ENCODE assay signal across 20 cellular contexts in the genomic region with DNA sequence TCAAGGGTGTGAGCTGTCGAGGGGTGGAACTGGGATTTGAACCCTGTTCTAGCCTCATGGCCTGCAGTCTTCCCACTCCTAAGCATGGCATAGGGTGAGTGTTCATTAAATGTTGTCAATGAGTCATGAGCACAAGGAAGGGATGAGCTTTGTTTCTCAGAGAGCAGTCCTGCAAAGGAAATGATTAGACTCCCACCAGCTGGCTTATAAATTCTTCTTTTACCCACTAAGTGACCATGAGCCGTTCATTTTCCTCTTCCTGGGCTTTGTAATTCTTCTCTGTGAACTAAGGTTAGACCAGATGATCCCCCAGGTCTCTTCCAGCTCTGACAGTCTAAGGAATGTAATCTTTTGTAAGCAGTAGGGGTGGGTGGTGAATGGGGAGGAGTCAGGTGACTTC. TPM values are rescaled to one million over a fixed set of nuclear protein-coding genes. Genes with fewer than 3 reads are reported as not detected.
DNase-seq lines count a peak whose midpoint lies in the region; ATAC-seq and TF ChIP-seq lines count a peak whose summit lies in the region.
"Had no signal": no experiment of that assay in that cellular context is flagged by ENCODE, and none has a peak within 500 bp of the region (broad histone marks: within the 10 kb centered on the region; RNA-seq: fewer than 3 reads in every experiment).

No MANE protein-coding gene starts in this region.

- peaks cover under 1% of the 10 kb centered on the region for H3K9me3 ChIP-seq in mesenchymal stem cell (ENCODE audit: control insufficient read depth, low read length)
- H3K9me3 ChIP-seq: colonic mucosa, right lobe of liver, vagina had no signal

- no peak overlapping the region for H2BK12ac ChIP-seq in mesenchymal stem cell (ENCODE audit: low read length in 2 of 2)

- peaks cover 0 to 85% of the 10 kb centered on the region in 2 experiments for H3K27me3 ChIP-seq in mesenchymal stem cell (ENCODE audit: control insufficient read depth in 1 of 2, insufficient read depth in 1 of 2, low read length in 2 of 2)
- H3K27me3 ChIP-seq: colonic mucosa, right lobe of liver, vagina had no signal

- H4K91ac ChIP-seq in mesenchymal stem cell (ENCODE audit: low read length): no peak overlapping the region

- H3K4me1 Mint-ChIP-seq in chondrocyte (ENCODE audit: low read depth): peaks cover 35% of the 10 kb centered on the region

- no peak overlapping the region for H3K18ac ChIP-seq in mesenchymal stem cell (ENCODE audit: low read depth in 1 of 2, low read length in 2 of 2)

- H3K14ac ChIP-seq in mesenchymal stem cell (ENCODE audit: low read length in 2 of 2): no peak overlapping the region

- no peak overlapping the region for H2BK15ac ChIP-seq in mesenchymal stem cell (ENCODE audit: low read depth, poor library complexity, severe bottlenecking)

- H3K9ac ChIP-seq in mesenchymal stem cell (ENCODE audit: low read length): peak overlapping the region; percentile 28

- H3K9me3 Mint-ChIP-seq in chondrocyte (ENCODE audit: low read depth): peaks cover 3% of the 10 kb centered on the region

- no peak overlapping the region for H3K4me3 ChIP-seq in mesenchymal stem cell (ENCODE audit: insufficient read depth in 1 of 2, low read depth in 1 of 2, low read length in 2 of 2)
- H3K4me3 ChIP-seq: colonic mucosa, right lobe of liver, vagina had no signal

- H3K27me3 Mint-ChIP-seq in chondrocyte (ENCODE audit: low read depth): no peaks in the 10 kb centered on the region

- no peak overlapping the region for H4K8ac ChIP-seq in mesenchymal stem cell (ENCODE audit: low read length)

- DNase-seq in AG20443 (ENCODE audit: low spot score) (peak; percentile 44), HT1080 (ENCODE audit: low read depth) (peak; percentile 91), chondrocyte (ENCODE audit: low spot score) (no peak), mesenchymal stem cell (peak; percentile 58), NCI-H748 (lab: John Stamatoyannopoulos, UW; ENCODE audit: unreplicated experiment) (no peak), Right ventricle myocardium superior (no peak), left ventricle myocardium superior (no peak)
- no peak for DNase-seq in stimulated activated naive CD4-positive, alpha-beta T cell (lab: John Stamatoyannopoulos, UW)
- DNase-seq: activated gamma-delta T cell; AML-193; anterior cingulate cortex; colonic mucosa; midbrain; NCI-H1048; NK-92 treated with Interleukin-12 subunit alpha and Interleukin-12 subunit beta, amount 100 ng/mL, for 24 hours; right lobe of liver; SHP77; stimulated activated CD4-positive, alpha-beta T cell treated with anti-CD3 and anti-CD28 coated beads, Interleukin-2, amount 100 ng/mL, for 24 hours had no signal

- H3K4me2 ChIP-seq in mesenchymal stem cell (ENCODE audit: low read length, poor library complexity, severe bottlenecking): no peak overlapping the region

- intact Hi-C loops in Right ventricle myocardium superior (cut with DNase I): no loop called here
- intact Hi-C loops in left ventricle myocardium superior (cut with micrococcal nuclease): no loop called here

- H3K4me3 Mint-ChIP-seq in chondrocyte (ENCODE audit: unreplicated experiment): no peak overlapping the region

- peaks cover 3% of the 10 kb centered on the region for H3K79me1 ChIP-seq in mesenchymal stem cell (replicated peaks; ENCODE audit: low read length, poor library complexity, severe bottlenecking)

- no peak overlapping the region for H2BK5ac ChIP-seq in mesenchymal stem cell (ENCODE audit: low read depth, low read length, poor library complexity, severe bottlenecking)

- WGBS in mesenchymal stem cell: 41% methylated on average over 2 of the region's 2 CpGs

- peaks cover 22% of the 10 kb centered on the region for H3K4me1 ChIP-seq in mesenchymal stem cell (ENCODE audit: control insufficient read depth, insufficient read depth, low read depth, low read length)
- H3K4me1 ChIP-seq: vagina had no signal

- H2BK120ac ChIP-seq in mesenchymal stem cell (ENCODE audit: low read depth, low read length): no peak overlapping the region

- peak overlapping the region; percentile 92 for H3K27ac ChIP-seq in mesenchymal stem cell (ENCODE audit: low read length, poor library complexity, severe bottlenecking)
- H3K27ac ChIP-seq: colonic mucosa, right lobe of liver, vagina had no signal

- H3K36me3 ChIP-seq in mesenchymal stem cell (ENCODE audit: control insufficient read depth in 1 of 2, insufficient read depth in 2 of 2, low read depth in 1 of 2, low read length in 2 of 2): no peaks in the 10 kb centered on the region
- H3K36me3 ChIP-seq: colonic mucosa, right lobe of liver, vagina had no signal

- peak overlapping the region; percentile 98 for H2AK5ac ChIP-seq in mesenchymal stem cell (ENCODE audit: low read length, severe bottlenecking)

- peak overlapping the region; percentile 24 for H3K27ac Mint-ChIP-seq in chondrocyte (ENCODE audit: unreplicated experiment)

- no peak overlapping the region for H3K4ac ChIP-seq in mesenchymal stem cell (ENCODE audit: low read depth in 1 of 2, low read length in 2 of 2)

- no peak for TF ChIP-seq CTCF in chondrocyte (IDR thresholded peaks at IDR 0.05)

- no peak overlapping the region for H3K23ac ChIP-seq in mesenchymal stem cell (ENCODE audit: low read length in 2 of 2)

- ATAC-seq in Right ventricle myocardium superior (ENCODE audit: poor library complexity) (no peak), left ventricle myocardium superior (no peak)
- ATAC-seq: right lobe of liver had no signal

- H3K36me3 Mint-ChIP-seq in chondrocyte (ENCODE audit: low read depth): no peaks in the 10 kb centered on the region

- H2AFZ ChIP-seq in mesenchymal stem cell (ENCODE audit: low read depth, low read length): no peak overlapping the region

RNA-seq across cellular contexts. Expression of gene HNF1B, which starts 47.9 kb away (rescaled TPM):
- not detected in 2 replicates for total RNA-seq in HT1080 (2014; rRNA removed; shearing (Covaris generic))
- polyA plus RNA-seq in HT1080 (2015; cell fraction: cytosol; rRNA removed): 0.02 and 0.05 TPM in 2 replicates
- polyA plus RNA-seq in HT1080 (2015; cell fraction: nucleus; rRNA removed): 0.14 TPM in 1 of 2 replicates, not detected in the other
- 3.6 to 10.5 TPM (median 10.1 TPM) in 3 replicates for total RNA-seq in chondrocyte
- 0.03 TPM for polyA plus RNA-seq in mesenchymal stem cell (2013, experiment 1 of 2)
- polyA plus RNA-seq in mesenchymal stem cell (2013, experiment 2 of 2): 0.03 TPM
- not detected for total RNA-seq in Right ventricle myocardium superior
- total RNA-seq in left ventricle myocardium superior: not detected
- total RNA-seq: vagina had no signal
- polyA plus RNA-seq: keratinocyte had no signal

Comparison
In these comparisons a context has a peak if more than half of its experiments do, and no peak if none do; other contexts are left out.
1. DNase-seq: peak in AG20443 (single experiment), HT1080 (single experiment) and mesenchymal stem cell (single experiment); none in chondrocyte (single experiment), stimulated activated naive CD4-positive, alpha-beta T cell (0 of 6), NCI-H748 (single experiment), Right ventricle myocardium superior (single experiment) and left ventricle myocardium superior (single experiment).